Comparison of ENCODE assay signal across 15 cellular contexts in the genomic region with DNA sequence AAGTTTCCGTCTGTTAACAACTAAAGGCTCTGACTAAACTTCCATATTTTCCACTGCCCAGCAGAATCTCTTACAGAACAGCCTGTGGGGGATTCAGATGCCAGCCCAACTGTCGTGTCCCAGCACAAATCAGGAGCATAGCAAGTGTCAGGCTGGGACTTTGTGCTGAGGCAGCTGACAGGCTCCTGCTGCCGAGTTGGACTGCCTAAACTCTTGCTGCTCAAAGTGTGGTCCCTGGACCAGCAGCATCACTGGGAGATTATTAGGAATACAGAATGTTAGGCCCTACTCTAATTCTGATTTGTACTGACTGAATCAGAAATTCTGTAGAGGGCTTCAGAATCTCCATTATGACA. TPM values are rescaled to one million over a fixed set of nuclear protein-coding genes. Genes with fewer than 3 reads are reported as not detected.
DNase-seq lines count a peak whose midpoint lies in the region; ATAC-seq and TF ChIP-seq lines count a peak whose summit lies in the region.
"Had no signal": no experiment of that assay in that cellular context is flagged by ENCODE, and none has a peak within 500 bp of the region (broad histone marks: within the 10 kb centered on the region; RNA-seq: fewer than 3 reads in every experiment).

No MANE protein-coding gene starts in this region.

- H3K27ac Mint-ChIP-seq in neural progenitor cell: peak overlapping the region; percentile 69

- H3K27me3 ChIP-seq in HUES64 (ENCODE audit: insufficient read depth, low read length) (no peaks in the 10 kb centered on the region), neural progenitor cell (no peaks in the 10 kb centered on the region), upper lobe of right lung (no peaks in the 10 kb centered on the region)
- H3K27me3 ChIP-seq: BLaER1 had no signal

- H3K27me3 Mint-ChIP-seq in neural progenitor cell (ENCODE audit: insufficient read depth, low read depth): no peaks in the 10 kb centered on the region

- H3K4me3 Mint-ChIP-seq in neural progenitor cell: no peak overlapping the region
- H3K4me3 Mint-ChIP-seq: CD8-positive, alpha-beta memory T cell had no signal

- TF ChIP-seq CTCF in neural progenitor cell (IDR thresholded peaks at IDR 0.05) (no peak), upper lobe of right lung (IDR thresholded peaks at IDR 0.05) (no peak)

- ATAC-seq in left lobe of liver (peak; percentile 38), GM19455 (IDR thresholded peaks at IDR 0.05; ENCODE audit: unreplicated experiment) (no peak), upper lobe of right lung (no peak)
- ATAC-seq: HepG2 had no signal

- H3F3A ChIP-seq in neural progenitor cell (ENCODE audit: low read depth): no peaks in the 10 kb centered on the region

- H3K4me3 ChIP-seq in HUES64 (ENCODE audit: low read length) (no peak overlapping the region), neural progenitor cell (no peak overlapping the region), upper lobe of right lung (no peak overlapping the region)
- H3K4me3 ChIP-seq: BLaER1 had no signal

- H3K36me3 ChIP-seq in HUES64 (ENCODE audit: insufficient read depth, low read length): no peaks in the 10 kb centered on the region
- H3K36me3 ChIP-seq in neural progenitor cell: no peaks in the 10 kb centered on the region
- no peaks in the 10 kb centered on the region for H3K36me3 ChIP-seq in upper lobe of right lung

- no peaks in the 10 kb centered on the region for H4K20me1 ChIP-seq in neural progenitor cell (ENCODE audit: low read depth)
- H4K20me1 ChIP-seq: BLaER1 had no signal

- no peak overlapping the region for H3K9ac ChIP-seq in HUES64 (ENCODE audit: low read depth, low read length)
- H3K9ac ChIP-seq in neural progenitor cell: no peak overlapping the region
- H3K9ac ChIP-seq: BLaER1 had no signal

- 83% methylated on average over 3 of the region's 3 CpGs for WGBS in HUES64

- H3K9me3 Mint-ChIP-seq in neural progenitor cell: no peaks in the 10 kb centered on the region
- H3K9me3 Mint-ChIP-seq: CD8-positive, alpha-beta memory T cell had no signal

- H3K36me3 Mint-ChIP-seq in neural progenitor cell: no peaks in the 10 kb centered on the region

- peaks cover 17% of the 10 kb centered on the region for H3K4me1 ChIP-seq in HUES64 (ENCODE audit: insufficient read depth, low read length)
- H3K4me1 ChIP-seq in neural progenitor cell: peaks cover 11% of the 10 kb centered on the region
- no peaks in the 10 kb centered on the region for H3K4me1 ChIP-seq in upper lobe of right lung

- H3K9me3 ChIP-seq in HUES64 (ENCODE audit: insufficient read depth, low read depth, low read length) (no peaks in the 10 kb centered on the region), neural progenitor cell (ENCODE audit: low read depth) (no peaks in the 10 kb centered on the region), upper lobe of right lung (no peaks in the 10 kb centered on the region)
- H3K9me3 ChIP-seq: BLaER1, Caco-2 had no signal

- H3K4me1 Mint-ChIP-seq in neural progenitor cell: peaks cover 14% of the 10 kb centered on the region
- H3K4me1 Mint-ChIP-seq: CD8-positive, alpha-beta memory T cell had no signal

- H3K79me2 ChIP-seq in neural progenitor cell (ENCODE audit: low read depth): no peaks in the 10 kb centered on the region

- intact Hi-C loops in upper lobe of right lung (cut with DNase I): no loop called here

- H2AFZ ChIP-seq in neural progenitor cell (replicated peaks): no peak overlapping the region

- no peak overlapping the region for H3K4me2 ChIP-seq in neural progenitor cell
- H3K4me2 ChIP-seq: BLaER1 had no signal

- H3K27ac ChIP-seq in HUES64 (ENCODE audit: low read depth, low read length): peak overlapping the region; percentile 31; the same call in 1 of the 2 replicates
- H3K27ac ChIP-seq in neural progenitor cell: no peak overlapping the region
- no peak overlapping the region for H3K27ac ChIP-seq in upper lobe of right lung
- H3K27ac ChIP-seq: BLaER1 had no signal

- DNase-seq in ELF-1 (ENCODE audit: low read depth, low spot score) (peak; percentile 48), left lobe of liver (ENCODE audit: low spot score) (no peak), neural progenitor cell (ENCODE audit: low spot score) (peak; percentile 26), epidermal melanocyte (ENCODE audit: insufficient read length, low spot score) (no peak), NCI-H446 (lab: John Stamatoyannopoulos, UW) (no peak), upper lobe of right lung (no peak)
- DNase-seq: 8988T; AML-193; CD8-positive, alpha-beta memory T cell; DMS53 had no signal

RNA-seq across cellular contexts. Expression of gene CMTM7, which starts 31.2 kb away (rescaled TPM):
- polyA plus RNA-seq in HUES64 (2013, experiment 1 of 2): 28.0 TPM
- polyA plus RNA-seq in HUES64 (2013, experiment 2 of 2): 38.2 TPM
- total RNA-seq in left lobe of liver: 3.6 TPM
- total RNA-seq in neural progenitor cell (ENCODE audit: low replicate concordance): 11.4 and 11.8 TPM in 2 replicates
- 53.2 TPM for total RNA-seq in upper lobe of right lung

Comparison
In these comparisons a context has a peak if more than half of its experiments do, and no peak if none do; other contexts are left out.
1. DNase-seq: peak in ELF-1 (single experiment) and neural progenitor cell (single experiment); none in left lobe of liver (single experiment), epidermal melanocyte (single experiment), NCI-H446 (0 of 2) and upper lobe of right lung (single experiment).